Comparison of ENCODE assay signal across 19 cellular contexts in the genomic region with DNA sequence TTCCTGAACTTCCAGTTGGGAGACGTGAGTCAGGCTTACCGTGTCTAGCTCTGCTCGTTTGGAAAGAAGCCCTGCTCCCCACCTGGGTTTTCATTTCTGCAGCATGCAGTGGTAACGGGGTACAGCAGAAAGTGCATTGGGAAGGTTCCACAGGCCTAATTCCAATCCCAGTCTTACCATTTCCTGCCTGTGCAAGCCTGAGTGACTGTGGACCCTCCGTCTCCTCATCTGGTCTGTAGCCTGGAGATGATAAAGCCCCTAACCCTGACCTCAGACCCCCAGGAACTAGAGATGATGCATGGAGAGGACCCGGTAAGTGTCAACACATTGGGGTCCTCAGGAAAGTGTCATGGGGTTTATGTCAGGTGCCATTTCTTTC. TPM values are rescaled to one million over a fixed set of nuclear protein-coding genes. Genes with fewer than 3 reads are reported as not detected.
DNase-seq lines count a peak whose midpoint lies in the region; ATAC-seq and TF ChIP-seq lines count a peak whose summit lies in the region.
"Had no signal": no experiment of that assay in that cellular context is flagged by ENCODE, and none has a peak within 500 bp of the region (broad histone marks: within the 10 kb centered on the region; RNA-seq: fewer than 3 reads in every experiment).

No MANE protein-coding gene starts in this region.

- no peaks in the 10 kb centered on the region for H3K27me3 ChIP-seq in liver (ENCODE audit: control insufficient read depth in 4 of 4, insufficient read depth in 4 of 4, low read length in 3 of 4)
- no peaks in the 10 kb centered on the region for H3K27me3 ChIP-seq in testis
- H3K27me3 ChIP-seq: sigmoid colon had no signal

- TF ChIP-seq CTCF in liver (IDR thresholded peaks at IDR 0.05; ENCODE audit: low read depth, low read length, missing input control) (no peak), testis (IDR thresholded peaks at IDR 0.05) (no peak)

- H3K9ac ChIP-seq in liver (ENCODE audit: low read depth in 1 of 2, low read length in 2 of 2): peak overlapping the region in 1 of 2 donors; percentile 29
- H3K9ac ChIP-seq: GM23248 had no signal

- H3K9me3 Mint-ChIP-seq in activated T-cell treated with anti-CD3 and anti-CD28 coated beads, Interleukin-2, amount 50 U/mL, for 24 hours: peaks cover 10% of the 10 kb centered on the region
- peaks cover 10% of the 10 kb centered on the region for H3K9me3 Mint-ChIP-seq in activated T-helper 1 cell treated with anti-CD3 and anti-CD28 coated beads, Interleukin-12 subunit alpha, Interleukin-12 subunit beta, Interleukin-2, Interleukin-4 antibody, amounts not matched to agents 30 ng/mL and 10 ng/mL and 1 ng/mL, durations not matched to agents 14 hours and 24 hours and 36 hours
- H3K9me3 Mint-ChIP-seq: nephron progenitor cell had no signal

- peak overlapping the region; percentile 46 for H3K4me3 Mint-ChIP-seq in activated T-cell treated with anti-CD3 and anti-CD28 coated beads, Interleukin-2, amount 50 U/mL, for 24 hours
- peak overlapping the region; percentile 42 for H3K4me3 Mint-ChIP-seq in activated T-helper 1 cell treated with anti-CD3 and anti-CD28 coated beads, Interleukin-12 subunit alpha, Interleukin-12 subunit beta, Interleukin-2, Interleukin-4 antibody, amounts not matched to agents 30 ng/mL and 10 ng/mL and 1 ng/mL, durations not matched to agents 14 hours and 24 hours and 36 hours
- H3K4me3 Mint-ChIP-seq: nephron progenitor cell had no signal

- peaks cover 13% of the 10 kb centered on the region for H3K36me3 Mint-ChIP-seq in activated T-cell treated with anti-CD3 and anti-CD28 coated beads, Interleukin-2, amount 50 U/mL, for 24 hours (ENCODE audit: low read depth)
- H3K36me3 Mint-ChIP-seq in activated T-helper 1 cell treated with anti-CD3 and anti-CD28 coated beads, Interleukin-12 subunit alpha, Interleukin-12 subunit beta, Interleukin-2, Interleukin-4 antibody, amounts not matched to agents 30 ng/mL and 10 ng/mL and 1 ng/mL, durations not matched to agents 14 hours and 24 hours and 36 hours (ENCODE audit: low read depth): peaks cover 18% of the 10 kb centered on the region

- H3K36me3 ChIP-seq in liver (ENCODE audit: control insufficient read depth in 4 of 4, insufficient read depth in 3 of 4, low read depth in 1 of 4, low read length in 3 of 4): peaks cover 0 to 1% (median 0%) of the 10 kb centered on the region in 4 donors
- no peaks in the 10 kb centered on the region for H3K36me3 ChIP-seq in testis (ENCODE audit: low read depth, missing control alignments)
- H3K36me3 ChIP-seq: left ventricle myocardium inferior, sigmoid colon had no signal

- TF ChIP-seq POLR2A in testis (IDR thresholded peaks at IDR 0.05): no peak

- H3K4me1 Mint-ChIP-seq in activated T-cell treated with anti-CD3 and anti-CD28 coated beads, Interleukin-2, amount 50 U/mL, for 24 hours (ENCODE audit: low read depth): peaks cover 67% of the 10 kb centered on the region
- H3K4me1 Mint-ChIP-seq in activated T-helper 1 cell treated with anti-CD3 and anti-CD28 coated beads, Interleukin-12 subunit alpha, Interleukin-12 subunit beta, Interleukin-2, Interleukin-4 antibody, amounts not matched to agents 30 ng/mL and 10 ng/mL and 1 ng/mL, durations not matched to agents 14 hours and 24 hours and 36 hours (ENCODE audit: low read depth): peaks cover 55% of the 10 kb centered on the region

- no peaks in the 10 kb centered on the region for H3K27me3 Mint-ChIP-seq in activated T-cell treated with anti-CD3 and anti-CD28 coated beads, Interleukin-2, amount 50 U/mL, for 24 hours
- H3K27me3 Mint-ChIP-seq in activated T-helper 1 cell treated with anti-CD3 and anti-CD28 coated beads, Interleukin-12 subunit alpha, Interleukin-12 subunit beta, Interleukin-2, Interleukin-4 antibody, amounts not matched to agents 30 ng/mL and 10 ng/mL and 1 ng/mL, durations not matched to agents 14 hours and 24 hours and 36 hours (ENCODE audit: insufficient read depth): no peaks in the 10 kb centered on the region

- H3K4me3 ChIP-seq in liver (ENCODE audit: low read depth in 1 of 3, low read length in 3 of 3) (no peak overlapping the region), testis (no peak overlapping the region)
- H3K4me3 ChIP-seq: GM23248, left ventricle myocardium inferior, sigmoid colon had no signal

- no peak for ATAC-seq in GM21390 (IDR thresholded peaks at IDR 0.05; ENCODE audit: unreplicated experiment)

- H3K27ac ChIP-seq in liver (ENCODE audit: low read depth in 1 of 2, low read length in 2 of 2) (peak overlapping the region; percentile 75 to 83), testis (peak overlapping the region; percentile 29 to 65)
- H3K27ac ChIP-seq: GM23248, left ventricle myocardium inferior, sigmoid colon had no signal

- no peak for TF ChIP-seq RAD21 in liver (IDR thresholded peaks at IDR 0.05)

- DNase-seq in activated T-cell treated with anti-CD3 and anti-CD28 coated beads, Interleukin-2, amount 50 U/mL, for 24 hours: no peak
- DNase-seq in activated T-cell treated with anti-CD3 and anti-CD28 coated beads for 4 hours (no peak), testis (peak; percentile 2), kidney glomerular epithelial cell (lab: John Stamatoyannopoulos, UW) (no peak), NCI-H2227 (lab: John Stamatoyannopoulos, UW; ENCODE audit: unreplicated experiment) (no peak)
- DNase-seq in activated T-helper 1 cell treated with anti-CD3 and anti-CD28 coated beads, Interleukin-12 subunit alpha, Interleukin-12 subunit beta, Interleukin-2, Interleukin-4 antibody, amounts not matched to agents 30 ng/mL and 10 ng/mL and 1 ng/mL, durations not matched to agents 14 hours and 24 hours and 36 hours (ENCODE audit: low spot score): no peak
- DNase-seq: hypothalamus, left ventricle myocardium inferior, MM.1S, NCI-H1930, nephron progenitor cell, sigmoid colon had no signal

- intact Hi-C loops in activated T-helper 1 cell treated with anti-CD3 and anti-CD28 coated beads, Interleukin-12 subunit alpha, Interleukin-12 subunit beta, Interleukin-2, Interleukin-4 antibody, amounts not matched to agents 30 ng/mL and 10 ng/mL and 1 ng/mL, durations not matched to agents 14 hours and 24 hours and 36 hours (cut with micrococcal nuclease): no loop called here
- intact Hi-C loops in testis (cut with DNase I; ENCODE audit: low total_unique reads): no loop called here

- H3K27ac Mint-ChIP-seq in activated T-cell treated with anti-CD3 and anti-CD28 coated beads, Interleukin-2, amount 50 U/mL, for 24 hours: peak overlapping the region; percentile 98
- H3K27ac Mint-ChIP-seq in activated T-helper 1 cell treated with anti-CD3 and anti-CD28 coated beads, Interleukin-12 subunit alpha, Interleukin-12 subunit beta, Interleukin-2, Interleukin-4 antibody, amounts not matched to agents 30 ng/mL and 10 ng/mL and 1 ng/mL, durations not matched to agents 14 hours and 24 hours and 36 hours: peak overlapping the region; percentile 93
- H3K27ac Mint-ChIP-seq: nephron progenitor cell had no signal

- peaks cover 9 to 54% (median 40%) of the 10 kb centered on the region in 4 donors for H3K4me1 ChIP-seq in liver (ENCODE audit: control insufficient read depth in 4 of 4, insufficient read depth in 4 of 4, low read length in 3 of 4)
- H3K4me1 ChIP-seq in testis: peaks cover 10% of the 10 kb centered on the region
- H3K4me1 ChIP-seq: sigmoid colon had no signal

- 87% methylated on average over 6 of the region's 6 CpGs for WGBS in liver
- 80 to 90% methylated on average over 6 of the region's 6 CpGs for WGBS in testis, 2 donors

- no peaks in the 10 kb centered on the region for H3K9me3 ChIP-seq in liver (ENCODE audit: control insufficient read depth in 4 of 4, low read length in 3 of 4)
- H3K9me3 ChIP-seq in testis: no peaks in the 10 kb centered on the region
- H3K9me3 ChIP-seq: left ventricle myocardium inferior, sigmoid colon had no signal

TF ChIP-seq in liver, 16 proteins besides CTCF, POLR2A, EP300 and RAD21:
- no peak for TF ChIP-seq RXRA (IDR thresholded peaks at IDR 0.05)
- no peak for TF ChIP-seq EGR1 (IDR thresholded peaks at IDR 0.05; ENCODE audit: low read depth in 2 of 2)
- no peak for TF ChIP-seq JUND (IDR thresholded peaks at IDR 0.05)
- TF ChIP-seq NR2F2 (IDR thresholded peaks at IDR 0.05): no peak
- TF ChIP-seq SP1 (IDR thresholded peaks at IDR 0.05): no peak
- TF ChIP-seq, protein P1, sequence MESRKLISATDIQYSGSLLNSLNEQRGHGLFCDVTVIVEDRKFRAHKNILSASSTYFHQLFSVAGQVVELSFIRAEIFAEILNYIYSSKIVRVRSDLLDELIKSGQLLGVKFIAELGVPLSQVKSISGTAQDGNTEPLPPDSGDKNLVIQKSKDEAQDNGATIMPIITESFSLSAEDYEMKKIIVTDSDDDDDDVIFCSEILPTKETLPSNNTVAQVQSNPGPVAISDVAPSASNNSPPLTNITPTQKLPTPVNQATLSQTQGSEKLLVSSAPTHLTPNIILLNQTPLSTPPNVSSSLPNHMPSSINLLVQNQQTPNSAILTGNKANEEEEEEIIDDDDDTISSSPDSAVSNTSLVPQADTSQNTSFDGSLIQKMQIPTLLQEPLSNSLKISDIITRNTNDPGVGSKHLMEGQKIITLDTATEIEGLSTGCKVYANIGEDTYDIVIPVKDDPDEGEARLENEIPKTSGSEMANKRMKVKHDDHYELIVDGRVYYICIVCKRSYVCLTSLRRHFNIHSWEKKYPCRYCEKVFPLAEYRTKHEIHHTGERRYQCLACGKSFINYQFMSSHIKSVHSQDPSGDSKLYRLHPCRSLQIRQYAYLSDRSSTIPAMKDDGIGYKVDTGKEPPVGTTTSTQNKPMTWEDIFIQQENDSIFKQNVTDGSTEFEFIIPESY (IDR thresholded peaks at IDR 0.05): no peak

RNA-seq across cellular contexts. Expression of a gene that starts 5.8 kb away (rescaled TPM):
- 249 and 257 TPM in 2 replicates for total RNA-seq in activated T-helper 1 cell treated with anti-CD3 and anti-CD28 coated beads, Interleukin-12 subunit alpha, Interleukin-12 subunit beta, Interleukin-2, Interleukin-4 antibody, amounts not matched to agents 30 ng/mL and 10 ng/mL and 1 ng/mL, durations not matched to agents 14 hours and 24 hours and 36 hours
- total RNA-seq in liver (10 to 100 TPM; 38.1 to 83.2 TPM), testis (10 to 100 TPM; 18.7 to 35.9 TPM)
- polyA plus RNA-seq in liver (10 to 100 TPM; 16.4 to 30.8 TPM), testis (ENCODE audit: insufficient read depth, low read depth, low replicate concordance) (22.8 TPM)

RNA-seq across cellular contexts. Expression of a gene that starts 40.6 kb away (rescaled TPM):
- total RNA-seq in activated T-helper 1 cell treated with anti-CD3 and anti-CD28 coated beads, Interleukin-12 subunit alpha, Interleukin-12 subunit beta, Interleukin-2, Interleukin-4 antibody, amounts not matched to agents 30 ng/mL and 10 ng/mL and 1 ng/mL, durations not matched to agents 14 hours and 24 hours and 36 hours: 4.2 and 4.7 TPM in 2 replicates
- total RNA-seq in liver (10 to 100 TPM in 1 of 2 donors, 1 to 10 TPM in 1; 3.9 to 23.1 TPM), testis (1 to 10 TPM; 3.2 to 5.6 TPM)
- polyA plus RNA-seq in liver (100 to 1,000 TPM in 1 of 2 donors, 10 to 100 TPM in 1; 28.5 to 121 TPM), testis (ENCODE audit: insufficient read depth, low read depth, low replicate concordance) (18.4 TPM)
- total RNA-seq: astrocyte, dermis microvascular lymphatic vessel endothelial cell, GM23248, HT1080 had no signal
- polyA plus RNA-seq: AG04450, GM23248 had no signal
